9 cellular contexts compared by ENCODE assay signal in the genomic region with DNA sequence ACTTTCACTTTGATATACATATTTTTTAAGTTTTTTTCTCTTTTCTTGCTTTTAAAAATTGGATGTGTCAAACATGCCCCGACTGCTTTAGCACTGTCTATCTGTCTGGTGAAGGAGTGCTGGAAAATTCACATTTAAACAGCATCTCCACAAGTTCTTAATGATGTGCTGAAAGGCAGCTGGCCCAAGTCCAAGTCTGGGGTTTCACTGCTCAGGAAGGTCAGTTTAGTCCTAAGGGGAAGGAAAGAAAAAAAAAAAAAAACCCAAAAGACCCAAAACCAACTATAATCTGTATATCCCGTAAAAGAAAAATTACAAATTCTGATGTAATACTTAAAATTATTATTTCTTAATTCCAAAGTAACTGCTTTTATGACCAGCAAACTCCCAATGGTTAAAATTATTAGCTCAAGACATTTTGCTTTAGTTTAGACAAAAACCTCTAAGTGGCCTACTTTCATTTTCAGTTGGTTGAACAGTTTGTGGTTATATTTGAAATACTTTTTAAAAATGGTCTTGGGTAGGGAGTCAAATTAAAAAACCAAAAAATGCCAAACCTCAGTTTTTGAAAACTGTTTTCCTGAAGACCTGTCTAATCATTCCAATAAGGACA.
A peak's percentile ranks its signal among the peaks of the same experiment; 100 is the strongest.
DNase-seq lines count a peak whose midpoint lies in the region; ATAC-seq and TF ChIP-seq lines count a peak whose summit lies in the region.
"Had no signal": no experiment of that assay in that cellular context is flagged by ENCODE, and none has a peak within 500 bp of the region (broad histone marks: within the 10 kb centered on the region; RNA-seq: fewer than 3 reads in every experiment).

No MANE protein-coding gene starts in this region.

- POLR2A ChIA-PET in naive thymus-derived CD8-positive, alpha-beta T cell (lab: Charles Lee), result no interaction called here

- H2BK15ac ChIP-seq in mesenchymal stem cell (ENCODE audit: low read depth, poor library complexity, severe bottlenecking), result no peak overlapping the region

- H3K36me3 ChIP-seq in BE2C (no peaks in the 10 kb centered on the region), KMS-11 (ENCODE audit: insufficient read depth) (no peaks in the 10 kb centered on the region), mesenchymal stem cell (ENCODE audit: control insufficient read depth in 1 of 2, insufficient read depth in 2 of 2, low read depth in 1 of 2, low read length in 2 of 2) (no peaks in the 10 kb centered on the region)

- no CpG with 5 or more reads among the region's 2 CpGs for WGBS in mesenchymal stem cell

- H3K4me2 ChIP-seq in KMS-11 (peak overlapping the region; percentile 71), mesenchymal stem cell (ENCODE audit: low read length, poor library complexity, severe bottlenecking) (no peak overlapping the region)

- H3K4ac ChIP-seq in mesenchymal stem cell (ENCODE audit: low read depth in 1 of 2, low read length in 2 of 2), result no peak overlapping the region

- H3K27ac Mint-ChIP-seq in activated naive CD8-positive, alpha-beta T cell treated with anti-CD3 and anti-CD28 coated beads, Interleukin-2, amount 50 U/mL, for 24 hours, result no peak overlapping the region
- no peak overlapping the region for H3K27ac Mint-ChIP-seq in stimulated activated memory B cell treated with anti-CD40 and anti-IgM and Interleukin-4, amounts not matched to agents 10 μg/mL and 1 μg/mL and 100 μg/mL, for 72 hours
- peak overlapping the region in 2 of 10 donors; percentile 5 to 85 for H3K27ac Mint-ChIP-seq in naive thymus-derived CD8-positive, alpha-beta T cell

- H2AK5ac ChIP-seq in mesenchymal stem cell (ENCODE audit: low read length, severe bottlenecking), result no peak overlapping the region

- H4K91ac ChIP-seq in mesenchymal stem cell (ENCODE audit: low read length), result no peak overlapping the region

- H2BK120ac ChIP-seq in mesenchymal stem cell (ENCODE audit: low read depth, low read length), result no peak overlapping the region

- H3K4me3 ChIP-seq in BE2C (ENCODE audit: low read depth, low read length) (no peak overlapping the region), KMS-11 (IDR thresholded peaks at IDR 0.05; ENCODE audit: insufficient read depth, low read depth, low read length) (no peak overlapping the region), mesenchymal stem cell (ENCODE audit: insufficient read depth in 1 of 2, low read depth in 1 of 2, low read length in 2 of 2) (no peak overlapping the region)

- H3K27ac ChIP-seq in KMS-11 (peak overlapping the region; percentile 34; the same call in 1 of the 2 replicates), mesenchymal stem cell (ENCODE audit: low read length, poor library complexity, severe bottlenecking) (no peak overlapping the region)

- no peaks in the 10 kb centered on the region for H4K20me1 ChIP-seq in KMS-11 (ENCODE audit: insufficient read depth)

- H4K8ac ChIP-seq in mesenchymal stem cell (ENCODE audit: low read length), result no peak overlapping the region

- no peak overlapping the region for H2BK12ac ChIP-seq in mesenchymal stem cell (ENCODE audit: low read length in 2 of 2)

- H3K14ac ChIP-seq in mesenchymal stem cell (ENCODE audit: low read length in 2 of 2), result no peak overlapping the region

- H3K9me3 ChIP-seq in BE2C (no peaks in the 10 kb centered on the region), mesenchymal stem cell (ENCODE audit: control insufficient read depth, low read length) (peaks cover 2% of the 10 kb centered on the region)

- H3K27me3 Mint-ChIP-seq in activated naive CD8-positive, alpha-beta T cell treated with anti-CD3 and anti-CD28 coated beads, Interleukin-2, amount 50 U/mL, for 24 hours, result peaks cover 8% of the 10 kb centered on the region
- peaks cover 32% of the 10 kb centered on the region for H3K27me3 Mint-ChIP-seq in stimulated activated memory B cell treated with anti-CD40 and anti-IgM and Interleukin-4, amounts not matched to agents 10 μg/mL and 1 μg/mL and 100 μg/mL, for 72 hours
- H3K27me3 Mint-ChIP-seq in naive thymus-derived CD8-positive, alpha-beta T cell, result peaks cover 5 to 22% (median 9%) of the 10 kb centered on the region in 5 donors

- peaks cover 34% of the 10 kb centered on the region for H3K27me3 ChIP-seq in BE2C
- H3K27me3 ChIP-seq in KMS-11 (ENCODE audit: insufficient read depth, low read depth), result no peaks in the 10 kb centered on the region
- no peaks in the 10 kb centered on the region for H3K27me3 ChIP-seq in mesenchymal stem cell (ENCODE audit: control insufficient read depth in 1 of 2, insufficient read depth in 1 of 2, low read length in 2 of 2)

- H3K9me3 Mint-ChIP-seq in activated naive CD8-positive, alpha-beta T cell treated with anti-CD3 and anti-CD28 coated beads, Interleukin-2, amount 50 U/mL, for 24 hours, result peaks cover 4% of the 10 kb centered on the region
- H3K9me3 Mint-ChIP-seq in stimulated activated memory B cell treated with anti-CD40 and anti-IgM and Interleukin-4, amounts not matched to agents 10 μg/mL and 1 μg/mL and 100 μg/mL, for 72 hours, result peaks cover 3% of the 10 kb centered on the region
- H3K9me3 Mint-ChIP-seq in naive thymus-derived CD8-positive, alpha-beta T cell, result peaks cover 0 to 1% (median 0%) of the 10 kb centered on the region in 9 donors

- peak; percentile 20 for DNase-seq in BE2C
- DNase-seq in activated naive CD8-positive, alpha-beta T cell treated with anti-CD3 and anti-CD28 coated beads, Interleukin-2, amount 50 U/mL, for 24 hours, result no peak
- DNase-seq in mesenchymal stem cell, result peak; percentile 47
- DNase-seq in naive thymus-derived CD8-positive, alpha-beta T cell, result no peak
- DNase-seq: stimulated activated CD4-positive, alpha-beta T cell treated with anti-CD3 and anti-CD28 coated beads, Interleukin-4, amount 100 ng/mL, for 1 hour had no signal

- H2AFZ ChIP-seq in KMS-11 (ENCODE audit: low read depth) (no peak overlapping the region), mesenchymal stem cell (ENCODE audit: low read depth, low read length) (no peak overlapping the region)

- H3K18ac ChIP-seq in mesenchymal stem cell (ENCODE audit: low read depth in 1 of 2, low read length in 2 of 2), result no peak overlapping the region

- H2BK5ac ChIP-seq in mesenchymal stem cell (ENCODE audit: low read depth, low read length, poor library complexity, severe bottlenecking), result no peak overlapping the region

- TF ChIP-seq CTCF in BE2C (IDR thresholded peaks at IDR 0.05; ENCODE audit: low read depth, low read length) (no peak), KMS-11 (conservative IDR thresholded peaks at IDR 0.05; ENCODE audit: low read depth, low read length) (no peak)

- ATAC-seq in activated naive CD8-positive, alpha-beta T cell treated with anti-CD3 and anti-CD28 coated beads, Interleukin-2, amount 50 U/mL, for 24 hours, result no peak
- no peak for ATAC-seq in stimulated activated memory B cell treated with anti-CD40 and anti-IgM and Interleukin-4, amounts not matched to agents 10 μg/mL and 1 μg/mL and 100 μg/mL, for 72 hours
- no peak for ATAC-seq in GM18519 (IDR thresholded peaks at IDR 0.05; ENCODE audit: low FRiP score, unreplicated experiment)
- ATAC-seq in GM18867 (IDR thresholded peaks at IDR 0.05; ENCODE audit: unreplicated experiment), result no peak
- no peak for ATAC-seq in naive thymus-derived CD8-positive, alpha-beta T cell

- H3K4me1 Mint-ChIP-seq in activated naive CD8-positive, alpha-beta T cell treated with anti-CD3 and anti-CD28 coated beads, Interleukin-2, amount 50 U/mL, for 24 hours, result peaks cover 11% of the 10 kb centered on the region
- H3K4me1 Mint-ChIP-seq in stimulated activated memory B cell treated with anti-CD40 and anti-IgM and Interleukin-4, amounts not matched to agents 10 μg/mL and 1 μg/mL and 100 μg/mL, for 72 hours, result peaks cover 21% of the 10 kb centered on the region
- peaks cover 2 to 19% (median 5%) of the 10 kb centered on the region in 4 donors for H3K4me1 Mint-ChIP-seq in naive thymus-derived CD8-positive, alpha-beta T cell

- H3K23ac ChIP-seq in mesenchymal stem cell (ENCODE audit: low read length in 2 of 2), result no peak overlapping the region

- no peaks in the 10 kb centered on the region for H3K79me2 ChIP-seq in KMS-11 (ENCODE audit: insufficient read depth, low read depth)

- H3K36me3 Mint-ChIP-seq in activated naive CD8-positive, alpha-beta T cell treated with anti-CD3 and anti-CD28 coated beads, Interleukin-2, amount 50 U/mL, for 24 hours (ENCODE audit: low read depth), result no peaks in the 10 kb centered on the region
- peaks cover under 1% of the 10 kb centered on the region for H3K36me3 Mint-ChIP-seq in stimulated activated memory B cell treated with anti-CD40 and anti-IgM and Interleukin-4, amounts not matched to agents 10 μg/mL and 1 μg/mL and 100 μg/mL, for 72 hours
- H3K36me3 Mint-ChIP-seq in naive thymus-derived CD8-positive, alpha-beta T cell, result no peaks in the 10 kb centered on the region

- H3K4me1 ChIP-seq in BE2C, result no peaks in the 10 kb centered on the region; the same call in 1 of the 2 replicates
- peaks cover 71% of the 10 kb centered on the region for H3K4me1 ChIP-seq in KMS-11 (ENCODE audit: low read depth, poor library complexity, severe bottlenecking)
- H3K4me1 ChIP-seq in mesenchymal stem cell (ENCODE audit: control insufficient read depth, insufficient read depth, low read depth, low read length), result no peaks in the 10 kb centered on the region

- H3K4me3 Mint-ChIP-seq in activated naive CD8-positive, alpha-beta T cell treated with anti-CD3 and anti-CD28 coated beads, Interleukin-2, amount 50 U/mL, for 24 hours, result peak overlapping the region; percentile 34
- H3K4me3 Mint-ChIP-seq in stimulated activated memory B cell treated with anti-CD40 and anti-IgM and Interleukin-4, amounts not matched to agents 10 μg/mL and 1 μg/mL and 100 μg/mL, for 72 hours, result no peak overlapping the region
- peak overlapping the region in 2 of 10 donors; percentile 48 to 64 for H3K4me3 Mint-ChIP-seq in naive thymus-derived CD8-positive, alpha-beta T cell

- peak overlapping the region; percentile 16; the same call in 1 of the 2 replicates for H3K9ac ChIP-seq in KMS-11
- H3K9ac ChIP-seq in mesenchymal stem cell (ENCODE audit: low read length), result peak overlapping the region; percentile 58

- no peaks in the 10 kb centered on the region for H3K79me1 ChIP-seq in mesenchymal stem cell (replicated peaks; ENCODE audit: low read length, poor library complexity, severe bottlenecking)

Comparison
In these comparisons a context has a peak if more than half of its experiments do, and no peak if none do; other contexts are left out.
1. DNase-seq: peak in BE2C (single experiment) and mesenchymal stem cell (single experiment); none in activated naive CD8-positive, alpha-beta T cell treated with anti-CD3 and anti-CD28 coated beads, Interleukin-2, amount 50 U/mL, for 24 hours (single experiment) and naive thymus-derived CD8-positive, alpha-beta T cell (0 of 10).